In genomic region chrX:19003756-19004155, GRCh38 we compare ENCODE assay signal across 23 cellular contexts.
"Had no signal": no experiment of that assay in that cellular context is flagged by ENCODE, and none has a peak within 500 bp of the region (broad histone marks: within the 10 kb centered on the region; RNA-seq: fewer than 3 reads in every experiment).

No MANE protein-coding gene starts in this region.

- H3K27me3 ChIP-seq: SJCRH30 had no signal

- H3K4me1 Mint-ChIP-seq: IgD-negative memory B cell had no signal

- H3K27me3 Mint-ChIP-seq: IgD-negative memory B cell had no signal

- H3K9me3 ChIP-seq: SJCRH30 had no signal

- H3K9ac ChIP-seq: KMS-11 had no signal

- FAIRE-seq: HepG2, K562, RCC 7860 had no signal

- H3K4me3 ChIP-seq: K562, SJCRH30 had no signal

- H3K27ac ChIP-seq: KMS-11, SJCRH30 had no signal

- H3K9me3 Mint-ChIP-seq: IgD-negative memory B cell had no signal

- DNase-seq: Kasumi-1, MM.1S, NCI-H1092 treated with DMSO at 0.1 percent for 48 hours, NCI-H1436, NCI-H187, NCI-H2029, NCI-H2081 treated with DMSO at 0.1 percent for 48 hours, NCI-H2171, NCI-H226, NCI-H446, NCI-H510A, NCI-H524 treated with DMSO at 0.1 percent for 48 hours, NCI-H69, NCI-H774, SHP77 treated with DMSO at 0.1 percent for 48 hours, SJCRH30 had no signal

- H3K4me2 ChIP-seq: KMS-11 had no signal

- H3K36me3 Mint-ChIP-seq: IgD-negative memory B cell had no signal

- ATAC-seq: HepG2, K562, Right ventricle myocardium inferior, SK-N-SH treated with all-trans-retinoic acid at 6 μM for 48 hours had no signal

- H3K36me3 ChIP-seq: SJCRH30 had no signal

- H3K4me3 Mint-ChIP-seq: IgD-negative memory B cell had no signal
